ENCODE assay signal across 8 cellular contexts in genomic region chr11:73875840-73876239, GRCh38. TPM values are rescaled to one million over a fixed set of nuclear protein-coding genes. Genes with fewer than 3 reads are reported as not detected.
DNase-seq lines count a peak whose midpoint lies in the region; ATAC-seq, FAIRE-seq and TF ChIP-seq lines count a peak whose summit lies in the region.

No MANE protein-coding gene starts in this region.

- H3K9ac ChIP-seq in SK-N-SH (peak overlapping the region; percentile 81), skeletal muscle satellite cell (ENCODE audit: low read depth, low read length) (peak overlapping the region; percentile 90)

- H3K4me3 ChIP-seq in SK-N-SH (ENCODE audit: low read depth in 2 of 2, low read length in 1 of 2) (peak overlapping the region; percentile 72 to 88), fibroblast of pulmonary artery (replicated peaks; ENCODE audit: low read depth, low read length) (peak overlapping the region; percentile 97), skeletal muscle satellite cell (ENCODE audit: low read length) (peak overlapping the region; percentile 87)

- peak overlapping the region; percentile 65; the same call in 1 of the 2 replicates for H2AFZ ChIP-seq in SK-N-SH (ENCODE audit: low read depth)

- H3K4me2 ChIP-seq in SK-N-SH: peak overlapping the region; percentile 87
- H3K4me2 ChIP-seq in skeletal muscle satellite cell (ENCODE audit: low read length): peak overlapping the region; percentile 80

- FAIRE-seq in D721Med (lab: Jason Lieb, UNC): no peak

- TF ChIP-seq CTCF in SK-N-SH (IDR thresholded peaks at IDR 0.05): no peak
- no peak for TF ChIP-seq CTCF in fibroblast of pulmonary artery (IDR thresholded peaks at IDR 0.05; ENCODE audit: low read length, missing control alignments)
- no peak for TF ChIP-seq CTCF in D721Med (IDR thresholded peaks at IDR 0.05; ENCODE audit: insufficient read depth, missing control alignments)

- ATAC-seq in GM21515 (IDR thresholded peaks at IDR 0.05; ENCODE audit: unreplicated experiment) (no peak), HG03097 (IDR thresholded peaks at IDR 0.05; ENCODE audit: low FRiP score, unreplicated experiment) (no peak)

- peak; percentile 65 for DNase-seq in DMS53 (lab: John Stamatoyannopoulos, UW)
- no peak for DNase-seq in DMS53 treated with DMSO at 0.1 percent for 48 hours (lab: John Stamatoyannopoulos, UW; ENCODE audit: unreplicated experiment)
- no peak for DNase-seq in SK-N-SH
- DNase-seq in fibroblast of pulmonary artery (ENCODE audit: low read depth): no peak
- no peak for DNase-seq in D721Med (ENCODE audit: insufficient read length, low spot score)

- H3K9me3 ChIP-seq in SK-N-SH (no peaks in the 10 kb centered on the region), skeletal muscle satellite cell (replicated peaks; ENCODE audit: low read length) (no peaks in the 10 kb centered on the region)

- WGBS in SK-N-SH (ENCODE audit: low lambda C conversion rate): 16% methylated on average over 8 of the region's 8 CpGs

- H3K36me3 ChIP-seq in SK-N-SH (replicated peaks in 1 of 2; ENCODE audit: control insufficient read depth in 1 of 2, insufficient read depth in 2 of 2, low read length in 1 of 2): peaks cover 20 to 48% of the 10 kb centered on the region in 2 experiments
- peaks cover 25% of the 10 kb centered on the region for H3K36me3 ChIP-seq in skeletal muscle satellite cell (ENCODE audit: insufficient read depth, low read length)

- no peak for TF ChIP-seq EP300 in SK-N-SH (IDR thresholded peaks at IDR 0.05; ENCODE audit: borderline replicate concordance in 1 of 2, low read depth in 1 of 2, low read length in 1 of 2)

- no peaks in the 10 kb centered on the region for H3K27me3 ChIP-seq in SK-N-SH (ENCODE audit: insufficient read depth)
- no peaks in the 10 kb centered on the region for H3K27me3 ChIP-seq in skeletal muscle satellite cell (ENCODE audit: control insufficient read depth, insufficient read depth, low read length)

- H3F3A ChIP-seq in SK-N-SH (replicated peaks; ENCODE audit: insufficient read depth): peaks cover 11% of the 10 kb centered on the region

- CTCF ChIA-PET in SK-N-SH (lab: Yijun Ruan, JAX): no interaction called here

- H3K9me2 ChIP-seq in SK-N-SH: no peaks in the 10 kb centered on the region

- H4K20me1 ChIP-seq in SK-N-SH (ENCODE audit: insufficient read depth): no peaks in the 10 kb centered on the region

- peaks cover 0 to 4% of the 10 kb centered on the region in 2 experiments; a peak in 3 of 4 replicates for H3K4me1 ChIP-seq in SK-N-SH (ENCODE audit: control insufficient read depth in 1 of 2, insufficient read depth in 2 of 2, low read depth in 1 of 2, low read length in 1 of 2)
- peaks cover 25% of the 10 kb centered on the region for H3K4me1 ChIP-seq in skeletal muscle satellite cell (ENCODE audit: control insufficient read depth, insufficient read depth, low read length)

- POLR2A ChIA-PET in SK-N-SH (lab: Yijun Ruan, JAX): interaction anchor here (0.8 kb wide), 1 partner anchor 88 kb away, joined by 5 read pairs; the partner anchor contains the start of gene MRPL48

- no peak for TF ChIP-seq RAD21 in SK-N-SH (IDR thresholded peaks at IDR 0.05; ENCODE audit: low read length)

- peak overlapping the region; percentile 79 to 94 for H3K27ac ChIP-seq in SK-N-SH (ENCODE audit: low read depth in 2 of 2, low read length in 1 of 2)

- peaks cover 56% of the 10 kb centered on the region for H3K79me2 ChIP-seq in SK-N-SH (ENCODE audit: insufficient read depth)

TF ChIP-seq in SK-N-SH, 30 proteins besides CTCF, POLR2A, EP300 and RAD21:
- no peak for TF ChIP-seq TCF12 (IDR thresholded peaks at IDR 0.05)
- no peak for TF ChIP-seq POLR2AphosphoS5 (IDR thresholded peaks at IDR 0.05; ENCODE audit: low read depth, low read length)
- TF ChIP-seq GABPA (IDR thresholded peaks at IDR 0.05; ENCODE audit: low read depth): no peak
- no peak for TF ChIP-seq TAF1 (IDR thresholded peaks at IDR 0.05; ENCODE audit: borderline replicate concordance, low read depth, low read length)
- no peak for TF ChIP-seq PBX3 (IDR thresholded peaks at IDR 0.05)
- no peak for TF ChIP-seq MAX (IDR thresholded peaks at IDR 0.05; ENCODE audit: low read depth)
- TF ChIP-seq IRF3 (IDR thresholded peaks at IDR 0.05; ENCODE audit: low read depth, low read length): no peak
TF ChIP-seq in SK-N-SH: peak in this region for 0.

RNA-seq across cellular contexts. Expression of gene COA4, which starts 0.8 kb away (rescaled TPM):
- 171 and 172 TPM in 2 replicates for polyA plus RNA-seq in SK-N-SH (2012; rRNA removed)
- 129 and 147 TPM in 2 replicates for polyA plus RNA-seq in SK-N-SH (2012; cell fraction: cytosol; rRNA removed)
- 130 and 214 TPM in 2 replicates for polyA plus RNA-seq in SK-N-SH (2012; cell fraction: nucleus; rRNA removed)
- 124 and 156 TPM in 2 replicates for total RNA-seq in skeletal muscle satellite cell (2012; rRNA removed)

RNA-seq across cellular contexts. Expression of gene PAAF1, which starts 1.0 kb away (rescaled TPM):
- 23.2 and 26.0 TPM in 2 replicates for polyA plus RNA-seq in SK-N-SH (2012; rRNA removed)
- polyA plus RNA-seq in SK-N-SH (2012; cell fraction: cytosol; rRNA removed): 25.2 and 25.5 TPM in 2 replicates
- 20.4 and 29.2 TPM in 2 replicates for polyA plus RNA-seq in SK-N-SH (2012; cell fraction: nucleus; rRNA removed)
- total RNA-seq in skeletal muscle satellite cell (2012; rRNA removed): 7.6 and 8.1 TPM in 2 replicates
